28 cellular contexts compared by ENCODE assay signal in the genomic region with DNA sequence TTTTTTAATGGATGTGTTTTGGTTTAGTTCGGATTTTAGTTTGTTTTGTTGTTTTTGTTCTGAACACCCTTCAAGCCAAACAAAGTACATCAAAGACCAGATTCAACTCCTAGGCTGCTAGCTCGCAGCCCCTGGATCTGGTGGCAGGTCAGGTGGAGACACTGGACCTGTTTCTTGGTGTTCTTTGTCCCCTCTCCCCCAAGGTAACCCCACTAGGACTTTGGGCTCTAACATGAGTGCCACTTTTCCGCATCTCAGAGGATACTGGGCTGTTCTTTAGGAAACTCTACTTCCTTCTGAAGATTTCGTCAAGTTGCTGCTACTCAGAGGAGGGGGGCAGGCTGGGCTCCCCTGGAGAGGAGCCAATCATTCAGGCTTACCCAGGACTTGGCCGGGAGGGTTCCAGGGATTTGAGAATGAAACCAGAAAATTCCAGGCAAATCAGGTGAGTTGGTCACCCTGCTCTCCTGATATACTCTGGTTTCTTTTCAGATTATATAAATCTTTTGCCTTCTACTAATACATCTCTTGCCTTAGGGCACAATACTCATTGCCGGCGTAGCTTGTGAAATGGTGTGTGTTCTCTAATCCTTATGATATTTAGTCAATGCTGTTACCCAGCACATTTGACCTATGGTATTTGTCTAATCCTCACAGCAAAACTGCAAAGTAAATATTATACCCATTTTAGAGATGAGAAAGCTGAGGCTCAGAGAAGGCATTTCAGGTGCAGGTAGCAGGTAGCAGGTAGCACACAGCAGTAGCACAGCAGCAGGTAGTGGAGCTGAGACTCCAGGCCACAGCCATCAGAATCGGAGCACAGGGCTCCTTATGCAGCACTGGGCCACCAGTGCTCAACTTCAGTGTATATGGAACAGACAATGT.
"Had no signal": no experiment of that assay in that cellular context is flagged by ENCODE, and none has a peak within 500 bp of the region (broad histone marks: within the 10 kb centered on the region; RNA-seq: fewer than 3 reads in every experiment).

No MANE protein-coding gene starts in this region.

- H3K27ac ChIP-seq: adrenal gland, body of pancreas, epithelial cell of prostate, WERI-Rb-1 had no signal

- H3K9me3 ChIP-seq: adrenal gland, body of pancreas had no signal

- H3K36me3 ChIP-seq: adrenal gland, WERI-Rb-1 had no signal

- H3K27me3 ChIP-seq: adrenal gland, body of pancreas had no signal

- DNase-seq: activated B cell treated with CpG ODN at 0.5 μM for 24 hours; activated CD4-positive, alpha-beta memory T cell treated with anti-CD3 and anti-CD28 coated beads for 36 hours; activated CD4-positive, alpha-beta T cell treated with anti-CD3 and anti-CD28 coated beads for 36 hours; activated CD4-positive, alpha-beta T cell treated with anti-CD3 and anti-CD28 coated beads, Interleukin-2, amount 10 ng/mL, durations not matched to agents 24 days and 14 days; activated CD8-positive, alpha-beta memory T cell treated with anti-CD3 and anti-CD28 coated beads, Interleukin-2, amount 10 ng/mL, durations not matched to agents 7 days and 5 days; activated CD8-positive, alpha-beta memory T cell treated with anti-CD3 and anti-CD28 coated beads, Interleukin-2, amount 50 U/mL, for 4 hours; activated CD8-positive, alpha-beta T cell treated with anti-CD3 and anti-CD28 coated beads, Interleukin-2, amount 10 ng/mL, durations not matched to agents 7 days and 5 days; activated effector memory CD4-positive, alpha-beta T cell treated with anti-CD3 and anti-CD28 coated beads, Interleukin-2, amount 50 U/mL, for 16 hours; activated naive CD4-positive, alpha-beta T cell treated with anti-CD3 and anti-CD28 coated beads for 36 hours; activated naive CD8-positive, alpha-beta T cell treated with anti-CD3 and anti-CD28 coated beads for 36 hours; activated naive CD8-positive, alpha-beta T cell treated with anti-CD3 and anti-CD28 coated beads, Interleukin-2, amount 50 U/mL, for 24 hours; activated T-cell treated with anti-CD3 and anti-CD28 coated beads, Interleukin-2, amount 50 U/mL, for 1 hour; activated T-cell treated with anti-CD3 and anti-CD28 coated beads, Interleukin-2, amount 50 U/mL, for 48 hours; adrenal gland; amygdala; aorta; body of pancreas; caudate nucleus; cortex of kidney; dermis blood vessel endothelial cell; effector CD4-positive, alpha-beta T cell; effector memory CD8-positive, alpha-beta T cell; foreskin fibroblast; head of caudate nucleus; T-helper 17 cell; T1000; WERI-Rb-1 had no signal

- H3K4me3 ChIP-seq: adrenal gland, body of pancreas had no signal

- H3K4me1 ChIP-seq: adrenal gland, body of pancreas had no signal
